14 cellular contexts compared by ENCODE assay signal in genomic region chr18:3611313-3612038, GRCh38.
DNase-seq lines count a peak whose midpoint lies in the region; ATAC-seq and TF ChIP-seq lines count a peak whose summit lies in the region.
"Had no signal": no experiment of that assay in that cellular context is flagged by ENCODE, and none has a peak within 500 bp of the region (broad histone marks: within the 10 kb centered on the region; RNA-seq: fewer than 3 reads in every experiment).

No MANE protein-coding gene starts in this region.

- peak overlapping the region; percentile 87 for H2AFZ ChIP-seq in GM23248

- no peaks in the 10 kb centered on the region for H4K20me1 ChIP-seq in GM23248 (ENCODE audit: insufficient read depth)

- no peaks in the 10 kb centered on the region for H3K9me2 ChIP-seq in GM23248 (ENCODE audit: insufficient read depth)

- H3K79me2 ChIP-seq in GM23248 (ENCODE audit: insufficient read depth) = peaks cover 22% of the 10 kb centered on the region

- DNase-seq in GM23248 (peak; percentile 64), Panc1 (ENCODE audit: low read depth, low spot score) (no peak), fibroblast of gingiva (ENCODE audit: low read depth) (peak; percentile 61), sigmoid colon (peak; percentile 56), NCI-H2227 (lab: John Stamatoyannopoulos, UW; ENCODE audit: unreplicated experiment) (no peak), lower leg skin (ENCODE audit: low spot score in 2 of 2) (no peak), upper lobe of left lung (no peak)
- DNase-seq: activated CD4-positive, alpha-beta T cell treated with anti-CD3 and anti-CD28 coated beads for 1 hour; CD4-positive, alpha-beta T cell; KBM-7; NCI-H510A; stimulated activated CD4-positive, alpha-beta T cell treated with anti-CD3 and anti-CD28 coated beads, Interleukin-2, amount 100 ng/mL, for 24 hours had no signal

- TF ChIP-seq POLR2A in sigmoid colon (IDR thresholded peaks at IDR 0.05) (no peak), lower leg skin (IDR thresholded peaks at IDR 0.05) (no peak), upper lobe of left lung (IDR thresholded peaks at IDR 0.05) (no peak)

- POLR2A ChIA-PET in Panc1 (lab: Charles Lee) = interaction anchor here (1.2 kb wide), 1 partner anchor 12 kb away, joined by 3 read pairs; no protein-coding TSS in a partner anchor

- peaks cover 21% of the 10 kb centered on the region for H3K4me1 ChIP-seq in GM23248 (ENCODE audit: insufficient read depth)
- peaks cover 60% of the 10 kb centered on the region for H3K4me1 ChIP-seq in Panc1 (ENCODE audit: control insufficient read depth, insufficient read depth, low read length)
- peaks cover 0 to 3% (median 2%) of the 10 kb centered on the region in 4 donors for H3K4me1 ChIP-seq in sigmoid colon
- peaks cover 0 to 4% (median 2%) of the 10 kb centered on the region in 4 donors for H3K4me1 ChIP-seq in upper lobe of left lung

- no peak for TF ChIP-seq EP300 in sigmoid colon (IDR thresholded peaks at IDR 0.05)
- TF ChIP-seq EP300 in upper lobe of left lung (IDR thresholded peaks at IDR 0.05) = no peak

- H3K27ac ChIP-seq in GM23248 (peak overlapping the region; percentile 36), Panc1 (ENCODE audit: low read length) (peak overlapping the region; percentile 100), sigmoid colon (no peak overlapping the region), upper lobe of left lung (no peak overlapping the region)

- 11 to 12% methylated on average over 15 of the region's 15 CpGs for WGBS in GM23248 (ENCODE audit: low coverage in 1 of 2, low lambda C conversion rate in 2 of 2, missing lambda C conversion rate in 2 of 2), 2 experiments
- 83 to 88% methylated on average over 15 of the region's 15 CpGs for WGBS in sigmoid colon, 2 donors
- 64 to 75% methylated on average over 15 of the region's 15 CpGs for WGBS in lower leg skin, 2 donors
- WGBS in upper lobe of left lung, 2 donors = 80 to 85% methylated on average over 15 of the region's 15 CpGs

- H3K36me3 ChIP-seq in GM23248 (ENCODE audit: low read depth) (no peaks in the 10 kb centered on the region), Panc1 (ENCODE audit: control insufficient read depth, insufficient read depth, low read length) (no peaks in the 10 kb centered on the region), sigmoid colon (no peaks in the 10 kb centered on the region), upper lobe of left lung (no peaks in the 10 kb centered on the region)
- H3K36me3 ChIP-seq: tibial nerve had no signal

- ATAC-seq in Panc1 (peak; percentile 61), GM21390 (IDR thresholded peaks at IDR 0.05; ENCODE audit: unreplicated experiment) (no peak), upper lobe of left lung (ENCODE audit: low FRiP score in 2 of 2) (no peak)

- intact Hi-C loops in Panc1 (cut with micrococcal nuclease; ENCODE audit: unreplicated experiment) (no loop called here), sigmoid colon (cut with DNase I) (no loop called here), lower leg skin (cut with DNase I; ENCODE audit: low total_unique reads) (no loop called here)

- no TSS peak for BruUV-seq in Panc1 (replicated peaks; lab: Mats Ljungman, UMichigan)

- peak overlapping the region; percentile 61 for H3K4me3 ChIP-seq in GM23248
- H3K4me3 ChIP-seq in Panc1 (ENCODE audit: low read depth in 2 of 2, low read length in 2 of 2) = no peak overlapping the region
- H3K4me3 ChIP-seq in sigmoid colon = no peak overlapping the region
- H3K4me3 ChIP-seq in lower leg skin (ENCODE audit: low read depth, poor library complexity, severe bottlenecking) = no peak overlapping the region
- no peak overlapping the region for H3K4me3 ChIP-seq in upper lobe of left lung

- CTCF ChIA-PET in Panc1 (lab: Charles Lee) = no interaction called here

- no peak for TF ChIP-seq CTCF in Panc1 (IDR thresholded peaks at IDR 0.05)
- no peak for TF ChIP-seq CTCF in sigmoid colon (IDR thresholded peaks at IDR 0.05)
- no peak for TF ChIP-seq CTCF in lower leg skin (IDR thresholded peaks at IDR 0.05)
- no peak for TF ChIP-seq CTCF in upper lobe of left lung (IDR thresholded peaks at IDR 0.05)

- H3K9me3 ChIP-seq in GM23248 (ENCODE audit: low read depth) = no peaks in the 10 kb centered on the region
- no peaks in the 10 kb centered on the region for H3K9me3 ChIP-seq in Panc1 (ENCODE audit: control insufficient read depth, insufficient read depth, low read depth, low read length)
- no peaks in the 10 kb centered on the region for H3K9me3 ChIP-seq in sigmoid colon
- no peaks in the 10 kb centered on the region for H3K9me3 ChIP-seq in upper lobe of left lung
- H3K9me3 ChIP-seq: tibial nerve had no signal

- in situ Hi-C loops in GM23248 (cut with MboI) (no loop called here), Panc1 (cut with HindIII; ENCODE audit: low pct_unique_long_range_greater_than_20kb, low sequenced_read_pairs) (no loop called here)

- peak overlapping the region; percentile 89 for H3K4me2 ChIP-seq in GM23248 (ENCODE audit: unreplicated experiment)

- H3F3A ChIP-seq in GM23248 (ENCODE audit: insufficient read depth) = peaks cover 13% of the 10 kb centered on the region

- H3K27me3 ChIP-seq in GM23248 (replicated peaks; ENCODE audit: insufficient read depth) (no peaks in the 10 kb centered on the region), Panc1 (ENCODE audit: control insufficient read depth, insufficient read depth, low read length) (no peaks in the 10 kb centered on the region), sigmoid colon (no peaks in the 10 kb centered on the region), upper lobe of left lung (no peaks in the 10 kb centered on the region)
- H3K27me3 ChIP-seq: tibial nerve had no signal

- peak overlapping the region; percentile 67 for H3K9ac ChIP-seq in GM23248

Comparison
In these comparisons a context has a peak if more than half of its experiments do, and no peak if none do; other contexts are left out.
1. DNase-seq: peak in GM23248 (single experiment), fibroblast of gingiva (single experiment) and sigmoid colon (single experiment); none in Panc1 (single experiment), NCI-H2227 (single experiment), lower leg skin (0 of 2) and upper lobe of left lung (0 of 2).
2. H3K27ac ChIP-seq: peak in GM23248 (single experiment) and Panc1 (single experiment); none in sigmoid colon (0 of 4) and upper lobe of left lung (0 of 4).